10 cellular contexts compared by ENCODE assay signal in genomic region chr18:77069482-77069881, GRCh38.
DNase-seq lines count a peak whose midpoint lies in the region; ATAC-seq and TF ChIP-seq lines count a peak whose summit lies in the region.
"Had no signal": no experiment of that assay in that cellular context is flagged by ENCODE, and none has a peak within 500 bp of the region (broad histone marks: within the 10 kb centered on the region; RNA-seq: fewer than 3 reads in every experiment).

No MANE protein-coding gene starts in this region.

- WGBS in upper lobe of left lung, 2 donors = 85 to 94% methylated on average over 14 of the region's 14 CpGs

- peaks cover 80% of the 10 kb centered on the region for H3K36me3 Mint-ChIP-seq in activated T-helper 17 cell treated with anti-CD3 and anti-CD28 coated beads, Interleukin-2, amount 50 U/mL, for 72 hours (ENCODE audit: low read depth)
- H3K36me3 Mint-ChIP-seq in naive thymus-derived CD8-positive, alpha-beta T cell = peaks cover 6 to 54% (median 16%) of the 10 kb centered on the region in 3 donors

- intact Hi-C loops in left ventricle myocardium inferior (cut with micrococcal nuclease) = no loop called here
- intact Hi-C loops in left ventricle myocardium superior (cut with micrococcal nuclease) = no loop called here

- CTCF ChIA-PET in GM10248 (lab: Yijun Ruan, JAX) = interaction anchor here (0.8 to 4.3 kb wide), 12 partner anchors 8 to 142 kb away, joined by 3 to 20 read pairs (median 4); no protein-coding TSS in a partner anchor

- peak overlapping the region; percentile 100 for H3K27ac Mint-ChIP-seq in activated T-helper 17 cell treated with anti-CD3 and anti-CD28 coated beads, Interleukin-2, amount 50 U/mL, for 72 hours
- peak overlapping the region; percentile 41 to 98 (median 94) for H3K27ac Mint-ChIP-seq in naive thymus-derived CD8-positive, alpha-beta T cell

- DNase-seq in left ventricle myocardium inferior (no peak), left ventricle myocardium superior (no peak), upper lobe of left lung (no peak), GM10248 (ENCODE audit: extremely low spot score) (no peak)
- DNase-seq in naive thymus-derived CD8-positive, alpha-beta T cell = no peak
- DNase-seq: MV-4-11 had no signal

- H3K4me1 ChIP-seq in left ventricle myocardium inferior (peaks cover 91% of the 10 kb centered on the region), upper lobe of left lung (peaks cover 70 to 87% (median 71%) of the 10 kb centered on the region in 4 donors)

- H3K9me3 ChIP-seq in left ventricle myocardium inferior (replicated peaks) = no peaks in the 10 kb centered on the region
- H3K9me3 ChIP-seq in upper lobe of left lung = no peaks in the 10 kb centered on the region
- H3K9me3 ChIP-seq: ascending aorta had no signal

- H3K27ac ChIP-seq in left ventricle myocardium inferior (replicated peaks) = peak overlapping the region; percentile 74
- peak overlapping the region in 3 of 4 donors; percentile 26 to 89 (median 87) for H3K27ac ChIP-seq in upper lobe of left lung

- H3K4me3 ChIP-seq in left ventricle myocardium inferior (no peak overlapping the region), upper lobe of left lung (no peak overlapping the region)
- H3K4me3 ChIP-seq: ascending aorta had no signal

- TF ChIP-seq EP300 in upper lobe of left lung (IDR thresholded peaks at IDR 0.05) = no peak

- H3K9me3 Mint-ChIP-seq in activated T-helper 17 cell treated with anti-CD3 and anti-CD28 coated beads, Interleukin-2, amount 50 U/mL, for 72 hours = no peaks in the 10 kb centered on the region
- H3K9me3 Mint-ChIP-seq in naive thymus-derived CD8-positive, alpha-beta T cell = peaks cover 0 to 3% (median 0%) of the 10 kb centered on the region in 9 donors

- TF ChIP-seq POLR2A in upper lobe of left lung (IDR thresholded peaks at IDR 0.05) = no peak

- H3K36me3 ChIP-seq in left ventricle myocardium inferior (peaks cover 12% of the 10 kb centered on the region), upper lobe of left lung (peaks cover 0 to 6% (median 0%) of the 10 kb centered on the region in 4 donors)

- peaks cover 72% of the 10 kb centered on the region for H3K4me1 Mint-ChIP-seq in activated T-helper 17 cell treated with anti-CD3 and anti-CD28 coated beads, Interleukin-2, amount 50 U/mL, for 72 hours
- H3K4me1 Mint-ChIP-seq in naive thymus-derived CD8-positive, alpha-beta T cell = peaks cover 43 to 99% (median 89%) of the 10 kb centered on the region in 4 donors

- H3K27me3 Mint-ChIP-seq in activated T-helper 17 cell treated with anti-CD3 and anti-CD28 coated beads, Interleukin-2, amount 50 U/mL, for 72 hours = no peaks in the 10 kb centered on the region
- H3K27me3 Mint-ChIP-seq in naive thymus-derived CD8-positive, alpha-beta T cell = no peaks in the 10 kb centered on the region

- POLR2A ChIA-PET in naive thymus-derived CD8-positive, alpha-beta T cell (lab: Charles Lee) = interaction anchor here (1.2 to 3.2 kb wide), 2 partner anchors 14 to 62 kb away, joined by 3 to 18 read pairs; partner anchors contain the start of gene MBP
- POLR2A ChIA-PET in GM10248 (lab: Yijun Ruan, JAX) = interaction anchor here (1.1 kb wide), 1 partner anchor 52 kb away, joined by 3 read pairs; no protein-coding TSS in a partner anchor

- peak overlapping the region; percentile 88 for H3K4me3 Mint-ChIP-seq in activated T-helper 17 cell treated with anti-CD3 and anti-CD28 coated beads, Interleukin-2, amount 50 U/mL, for 72 hours
- H3K4me3 Mint-ChIP-seq in naive thymus-derived CD8-positive, alpha-beta T cell = peak overlapping the region in 4 of 10 donors; percentile 10 to 69 (median 49)

- H3K27me3 ChIP-seq in left ventricle myocardium inferior (ENCODE audit: low read depth) = no peaks in the 10 kb centered on the region
- no peaks in the 10 kb centered on the region for H3K27me3 ChIP-seq in upper lobe of left lung
- H3K27me3 ChIP-seq: ascending aorta had no signal

- ATAC-seq in left ventricle myocardium superior (no peak), upper lobe of left lung (ENCODE audit: low FRiP score in 2 of 2) (no peak), esophagus mucosa (no peak), GM18511 (IDR thresholded peaks at IDR 0.05; ENCODE audit: unreplicated experiment) (no peak)
- no peak for ATAC-seq in activated T-helper 17 cell treated with anti-CD3 and anti-CD28 coated beads, Interleukin-2, amount 50 U/mL, for 72 hours (replicated peaks)
- no peak for ATAC-seq in naive thymus-derived CD8-positive, alpha-beta T cell

- TF ChIP-seq CTCF in left ventricle myocardium inferior (IDR thresholded peaks at IDR 0.05; ENCODE audit: borderline replicate concordance) (no peak), upper lobe of left lung (IDR thresholded peaks at IDR 0.05) (no peak), GM10248 (IDR thresholded peaks at IDR 0.05; ENCODE audit: control extremely low read depth, extremely low read depth, low read depth, missing control alignments) (no peak)
